In genomic region chr13:28744091-28744536, GRCh38 we compare ENCODE assay signal across 2 cellular contexts.
TF ChIP-seq lines count a peak whose summit lies in the region.

No MANE protein-coding gene starts in this region.

TF ChIP-seq in HepG2, 621 proteins besides CTCF, POLR2A, EP300 and RAD21:
- TF ChIP-seq IRF9 (CRISPR knock-in tag; IDR thresholded peaks at IDR 0.05; ENCODE audit: borderline replicate concordance), result no peak
- TF ChIP-seq MEIS2 (CRISPR knock-in tag; IDR thresholded peaks at IDR 0.05), result no peak
- no peak for TF ChIP-seq BRF2 (CRISPR knock-in tag; IDR thresholded peaks at IDR 0.05)
- no peak for TF ChIP-seq ZNF451 (CRISPR knock-in tag; IDR thresholded peaks at IDR 0.05)
- no peak for TF ChIP-seq ATF7-NPFF (CRISPR knock-in tag; IDR thresholded peaks at IDR 0.05; ENCODE audit: low read depth)
- TF ChIP-seq GATA4 (IDR thresholded peaks at IDR 0.05; ENCODE audit: borderline replicate concordance, low read depth), result no peak
TF ChIP-seq in HepG2: peak in this region for 0.

TF ChIP-seq in HEK293T, 16 proteins besides CTCF, POLR2A, EP300 and RAD21:
- TF ChIP-seq BHLHE40 (IDR thresholded peaks at IDR 0.05; ENCODE audit: borderline replicate concordance) (no peak), FOXM1 (IDR thresholded peaks at IDR 0.05; ENCODE audit: borderline replicate concordance) (no peak), ARNT (IDR thresholded peaks at IDR 0.05) (no peak), FOXA1 (IDR thresholded peaks at IDR 0.05) (no peak), TARDBP (IDR thresholded peaks at IDR 0.05) (no peak), ELF4 (IDR thresholded peaks at IDR 0.05) (no peak), ZNF384 (IDR thresholded peaks at IDR 0.05) (no peak), PKNOX1 (IDR thresholded peaks at IDR 0.05) (no peak), LEF1 (IDR thresholded peaks at IDR 0.05; ENCODE audit: borderline replicate concordance) (no peak), SUZ12 (IDR thresholded peaks at IDR 0.05) (no peak), FOXK2 (IDR thresholded peaks at IDR 0.05) (no peak), CTBP1 (IDR thresholded peaks at IDR 0.05; ENCODE audit: borderline replicate concordance) (no peak)
